Comparison of ENCODE assay signal across 14 cellular contexts in genomic region chr10:93150990-93151547, GRCh38.
A peak's percentile ranks its signal among the peaks of the same experiment; 100 is the strongest.
DNase-seq lines count a peak whose midpoint lies in the region; ATAC-seq and TF ChIP-seq lines count a peak whose summit lies in the region.
"Had no signal": no experiment of that assay in that cellular context is flagged by ENCODE, and none has a peak within 500 bp of the region (broad histone marks: within the 10 kb centered on the region; RNA-seq: fewer than 3 reads in every experiment).

No MANE protein-coding gene starts in this region.

- H2BK15ac ChIP-seq in mesendoderm (replicated peaks; ENCODE audit: low read depth), result no peak overlapping the region

- intact Hi-C loops in breast epithelium (cut with DNase I; ENCODE audit: low total_unique reads) (no loop called here), OCI-LY7 (cut with micrococcal nuclease; ENCODE audit: unreplicated experiment) (no loop called here)

- no peak overlapping the region for H2BK5ac ChIP-seq in mesendoderm (ENCODE audit: low read length)

- H3K79me2 ChIP-seq in mesendoderm (ENCODE audit: control insufficient read depth, insufficient read depth, low read length) (no peaks in the 10 kb centered on the region), OCI-LY7 (ENCODE audit: insufficient read depth, low read depth, low read length) (no peaks in the 10 kb centered on the region)

- TF ChIP-seq POLR2A in breast epithelium (IDR thresholded peaks at IDR 0.05), result no peak

- POLR2A ChIA-PET in OCI-LY7 (lab: Charles Lee), result no interaction called here

- H3K36me3 ChIP-seq in breast epithelium (no peaks in the 10 kb centered on the region), mesendoderm (ENCODE audit: control insufficient read depth, insufficient read depth, low read length) (no peaks in the 10 kb centered on the region), OCI-LY7 (ENCODE audit: insufficient read depth, low read length) (no peaks in the 10 kb centered on the region)

- DNase-seq in GM12865 (ENCODE audit: low read depth), result peak; percentile 1
- DNase-seq in M059J (ENCODE audit: low read depth), result peak; percentile 20
- no peak for DNase-seq in breast epithelium (ENCODE audit: low spot score in 2 of 2)
- DNase-seq in mesendoderm, result peak; percentile 16
- DNase-seq in NCI-H2081 treated with DMSO at 0.1 percent for 48 hours (lab: John Stamatoyannopoulos, UW), result no peak
- DNase-seq in NCI-H2171 treated with DMSO at 0.1 percent for 48 hours (lab: John Stamatoyannopoulos, UW), result no peak
- DNase-seq in OCI-LY7 (ENCODE audit: low spot score), result no peak
- DNase-seq: DMS79, NCI-H1436 treated with DMSO at 0.1 percent for 48 hours, NCI-H446, SK-N-SH had no signal

- no peak overlapping the region for H3K4ac ChIP-seq in mesendoderm (ENCODE audit: low read depth, low read length)

- H3K4me1 ChIP-seq in breast epithelium (no peaks in the 10 kb centered on the region), mesendoderm (ENCODE audit: control insufficient read depth, low read depth, low read length) (no peaks in the 10 kb centered on the region), OCI-LY7 (ENCODE audit: insufficient read depth, low read length, poor library complexity, severe bottlenecking) (no peaks in the 10 kb centered on the region)

- no peak overlapping the region for H3K4me2 ChIP-seq in mesendoderm (ENCODE audit: low read length)
- no peak overlapping the region for H3K4me2 ChIP-seq in OCI-LY7 (ENCODE audit: low read length)
- H3K4me2 ChIP-seq: SK-N-SH had no signal

- no peaks in the 10 kb centered on the region for H4K20me1 ChIP-seq in OCI-LY7 (ENCODE audit: insufficient read depth, low read length)

- TF ChIP-seq CTCF in GM12865 (IDR thresholded peaks at IDR 0.05; ENCODE audit: insufficient read depth, low read depth, low read length, missing control alignments) (no peak), breast epithelium (IDR thresholded peaks at IDR 0.05) (no peak), OCI-LY7 (conservative IDR thresholded peaks at IDR 0.05; ENCODE audit: low read length) (no peak)

- H3K23ac ChIP-seq in mesendoderm (ENCODE audit: low read length), result no peak overlapping the region

- H3K56ac ChIP-seq in mesendoderm (ENCODE audit: low read length), result peak overlapping the region; percentile 37

- peaks cover 0 to 2% of the 10 kb centered on the region in 2 donors for H3K9me3 ChIP-seq in breast epithelium
- no peaks in the 10 kb centered on the region for H3K9me3 ChIP-seq in OCI-LY7 (ENCODE audit: low read length)
- H3K9me3 ChIP-seq: SK-N-SH had no signal

- H3K27me3 ChIP-seq in breast epithelium, result no peaks in the 10 kb centered on the region
- no peaks in the 10 kb centered on the region for H3K27me3 ChIP-seq in mesendoderm (ENCODE audit: insufficient read depth, low read length, poor library complexity)

- CTCF ChIA-PET in OCI-LY7 (lab: Charles Lee; ENCODE audit: unreplicated experiment), result no interaction called here

- no peak overlapping the region for H2AFZ ChIP-seq in OCI-LY7 (ENCODE audit: low read length)
- H2AFZ ChIP-seq: PC-9 had no signal

- ATAC-seq in HG02763 (IDR thresholded peaks at IDR 0.05; ENCODE audit: unreplicated experiment), result no peak
- ATAC-seq: Right ventricle myocardium inferior had no signal

- H3K18ac ChIP-seq in mesendoderm (ENCODE audit: low read length), result no peak overlapping the region

- H3K27ac ChIP-seq in breast epithelium (peak overlapping the region; percentile 14 to 68), mesendoderm (ENCODE audit: low read depth, low read length) (no peak overlapping the region), OCI-LY7 (ENCODE audit: low read depth, low read length, poor library complexity, severe bottlenecking) (no peak overlapping the region)
- H3K27ac ChIP-seq: PC-9 had no signal

- H3K79me1 ChIP-seq in mesendoderm (ENCODE audit: low read length), result no peaks in the 10 kb centered on the region

- no CpG with 5 or more reads among the region's 8 CpGs for WGBS in mesendoderm (ENCODE audit: extremely low coverage, insufficient coverage, low lambda C conversion rate)

- peak overlapping the region; percentile 7 for H2BK120ac ChIP-seq in mesendoderm (ENCODE audit: low read depth, low read length)

- H2AK5ac ChIP-seq in mesendoderm (ENCODE audit: low read length), result peak overlapping the region; percentile 3

- no TSS peak for BruUV-seq in OCI-LY7 (replicated peaks; lab: Mats Ljungman, UMichigan)

- no peak overlapping the region for H3K9ac ChIP-seq in mesendoderm (ENCODE audit: low read length)
- H3K9ac ChIP-seq: SK-N-SH had no signal

- H4K5ac ChIP-seq in mesendoderm (ENCODE audit: low read length), result no peak overlapping the region

- no peak overlapping the region for H4K8ac ChIP-seq in mesendoderm (ENCODE audit: low read depth, low read length)

- H3K9me2 ChIP-seq in OCI-LY7 (ENCODE audit: insufficient read depth, low read length), result no peaks in the 10 kb centered on the region
- H3K9me2 ChIP-seq: SK-N-SH had no signal

- no peak overlapping the region for H3K4me3 ChIP-seq in GM12865 (ENCODE audit: low read depth, low read length)
- no peak overlapping the region for H3K4me3 ChIP-seq in breast epithelium
- no peak overlapping the region for H3K4me3 ChIP-seq in mesendoderm (ENCODE audit: low read length)
- H3K4me3 ChIP-seq in OCI-LY7 (ENCODE audit: low read depth, low read length, poor library complexity, severe bottlenecking), result no peak overlapping the region
- H3K4me3 ChIP-seq: PC-9 had no signal

Comparison
In these comparisons a context has a peak if more than half of its experiments do, and no peak if none do; other contexts are left out.
1. DNase-seq: peak in GM12865 (single experiment), M059J (single experiment) and mesendoderm (single experiment); none in breast epithelium (0 of 2), NCI-H2081 treated with DMSO at 0.1 percent for 48 hours (single experiment), NCI-H2171 treated with DMSO at 0.1 percent for 48 hours (single experiment) and OCI-LY7 (single experiment).
2. H3K27ac ChIP-seq: peak in breast epithelium (2 of 2); none in mesendoderm (single experiment) and OCI-LY7 (single experiment).